Comparison of ENCODE assay signal across 9 cellular contexts in genomic region chr1:58874757-58875755, GRCh38.
DNase-seq lines count a peak whose midpoint lies in the region; ATAC-seq and TF ChIP-seq lines count a peak whose summit lies in the region.
"Had no signal": no experiment of that assay in that cellular context is flagged by ENCODE, and none has a peak within 500 bp of the region (broad histone marks: within the 10 kb centered on the region; RNA-seq: fewer than 3 reads in every experiment).

No MANE protein-coding gene starts in this region.

- no peaks in the 10 kb centered on the region for H3K36me3 Mint-ChIP-seq in CD4-positive, alpha-beta T cell (ENCODE audit: low read depth)

- H3K4me3 Mint-ChIP-seq in CD4-positive, alpha-beta T cell, result no peak overlapping the region
- H3K4me3 Mint-ChIP-seq: activated naive CD8-positive, alpha-beta T cell had no signal

- POLR2A ChIA-PET in CD4-positive, alpha-beta T cell (lab: Charles Lee), result no interaction called here

- CTCF ChIA-PET in CD4-positive, alpha-beta T cell (lab: Charles Lee), result no interaction called here

- H3K27ac ChIP-seq in temporal lobe (ENCODE audit: low read depth, low read length), result peak overlapping the region; percentile 88
- no peak overlapping the region for H3K27ac ChIP-seq in CD4-positive, alpha-beta T cell (ENCODE audit: low read depth, low read length)

- H3K27me3 Mint-ChIP-seq in CD4-positive, alpha-beta T cell, result no peaks in the 10 kb centered on the region
- H3K27me3 Mint-ChIP-seq: activated naive CD8-positive, alpha-beta T cell had no signal

- no peaks in the 10 kb centered on the region for H3K27me3 ChIP-seq in CD4-positive, alpha-beta T cell (ENCODE audit: control insufficient read depth, insufficient read depth, low read length)

- ATAC-seq in CD4-positive, alpha-beta T cell (ENCODE audit: poor library complexity), result no peak
- no peak for ATAC-seq in GM21529 (IDR thresholded peaks at IDR 0.05; ENCODE audit: unreplicated experiment)

- no peak overlapping the region for H3K27ac Mint-ChIP-seq in CD4-positive, alpha-beta T cell
- H3K27ac Mint-ChIP-seq: activated naive CD8-positive, alpha-beta T cell had no signal

- DNase-seq in NCI-H1092 treated with DMSO at 0.1 percent for 48 hours (lab: John Stamatoyannopoulos, UW) (peak; percentile 92), astrocyte of the hippocampus (ENCODE audit: low read depth, low spot score) (peak; percentile 95), inferior parietal cortex (ENCODE audit: extremely low spot score) (peak; percentile 65), T-helper 9 cell (no peak)
- DNase-seq in activated CD8-positive, alpha-beta memory T cell treated with anti-CD3 and anti-CD28 coated beads, Interleukin-2, amount 50 U/mL, for 48 hours, result no peak
- DNase-seq in CD4-positive, alpha-beta T cell, result no peak

- no peak for TF ChIP-seq CTCF in CD4-positive, alpha-beta T cell (IDR thresholded peaks at IDR 0.05)

- intact Hi-C loops in CD4-positive, alpha-beta T cell (cut with DNase I, micrococcal nuclease), result no loop called here

- H3K9me3 ChIP-seq in CD4-positive, alpha-beta T cell (ENCODE audit: control insufficient read depth, low read length), result no peaks in the 10 kb centered on the region

- H3K4me1 Mint-ChIP-seq in CD4-positive, alpha-beta T cell (ENCODE audit: low read depth), result no peaks in the 10 kb centered on the region

- no peaks in the 10 kb centered on the region for H3K9me3 Mint-ChIP-seq in CD4-positive, alpha-beta T cell

Comparison
In these comparisons a context has a peak if more than half of its experiments do, and no peak if none do; other contexts are left out.
1. DNase-seq: peak in NCI-H1092 treated with DMSO at 0.1 percent for 48 hours (single experiment), astrocyte of the hippocampus (single experiment) and inferior parietal cortex (single experiment); none in activated CD8-positive, alpha-beta memory T cell treated with anti-CD3 and anti-CD28 coated beads, Interleukin-2, amount 50 U/mL, for 48 hours (single experiment), CD4-positive, alpha-beta T cell (0 of 10) and T-helper 9 cell (single experiment).